In the genomic region with DNA sequence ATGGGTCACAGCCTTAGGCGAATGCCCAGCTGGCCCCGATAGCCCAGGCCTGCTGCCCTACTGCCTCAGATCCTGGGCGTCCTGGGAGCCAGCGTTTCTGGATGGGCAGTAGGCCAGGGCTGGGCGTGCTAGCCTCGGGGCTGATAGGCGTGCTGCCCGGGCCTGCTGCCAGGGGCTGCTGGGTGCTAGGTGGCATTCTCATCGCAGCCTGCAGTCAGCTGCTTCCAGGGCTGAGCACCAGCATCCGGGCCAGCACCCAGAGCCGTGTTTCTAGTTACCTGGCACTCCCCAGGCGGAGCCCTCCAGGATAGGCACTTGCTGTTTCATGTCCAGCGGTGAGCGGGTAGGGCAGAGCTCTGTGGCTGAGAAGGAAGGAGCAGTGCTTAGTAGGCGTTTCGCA, we compare ENCODE assay signal across 1 cellular context. TPM values are rescaled to one million over a fixed set of nuclear protein-coding genes. Genes with fewer than 3 reads are reported as not detected.
"Had no signal": no experiment of that assay in that cellular context is flagged by ENCODE, and none has a peak within 500 bp of the region (broad histone marks: within the 10 kb centered on the region; RNA-seq: fewer than 3 reads in every experiment).

No MANE protein-coding gene starts in this region.

RNA-seq across cellular contexts. Expression of a gene that starts 26.5 kb away (rescaled TPM):
- total RNA-seq: ascending aorta had no signal

RNA-seq across cellular contexts. Expression of a gene that starts 57.1 kb away (rescaled TPM):
- total RNA-seq: ascending aorta had no signal
